Comparison of ENCODE assay signal across 33 cellular contexts in the genomic region with DNA sequence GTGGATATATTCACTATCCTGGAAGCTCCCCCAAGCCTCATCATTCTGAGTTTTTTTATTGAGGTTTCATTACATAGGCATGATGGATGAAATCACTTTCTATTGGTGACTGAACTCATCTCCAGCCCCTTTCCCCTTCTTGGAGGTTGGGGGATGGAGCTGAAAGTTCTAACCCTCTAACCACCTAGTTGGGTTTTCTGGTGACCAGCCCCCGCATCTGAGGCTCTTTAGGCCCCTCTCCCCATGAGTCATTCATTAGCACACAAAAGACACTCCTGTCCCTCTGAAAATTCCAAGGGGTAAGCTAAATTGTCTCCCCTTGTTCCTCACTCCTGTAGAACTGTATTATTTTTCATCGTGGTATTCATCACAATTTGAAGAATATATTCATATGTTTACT. TPM values are rescaled to one million over a fixed set of nuclear protein-coding genes. Genes with fewer than 3 reads are reported as not detected.
"Had no signal": no experiment of that assay in that cellular context is flagged by ENCODE, and none has a peak within 500 bp of the region (broad histone marks: within the 10 kb centered on the region; RNA-seq: fewer than 3 reads in every experiment).

No MANE protein-coding gene starts in this region.

- H3K9me3 ChIP-seq: esophagus muscularis mucosa, heart right ventricle, mucosa of descending colon, right lobe of liver, suprapubic skin had no signal

- H3K4me1 Mint-ChIP-seq: memory B cell; mesothelial cell of epicardium; naive B cell; stimulated activated naive CD8-positive, alpha-beta T cell treated with anti-CD3 and anti-CD28 coated beads, Interleukin-15, amount 100 ng/mL, for 72 hours had no signal

- H2AFZ ChIP-seq: parathyroid adenoma had no signal

- FAIRE-seq: endothelial cell of umbilical vein, keratinocyte, small intestine had no signal

- H3K4me3 ChIP-seq: coronary artery, esophagus muscularis mucosa, heart right ventricle, lung, mucosa of descending colon, right lobe of liver, suprapubic skin had no signal

- ATAC-seq: foreskin keratinocyte; mucosa of descending colon; right lobe of liver; stimulated activated naive CD8-positive, alpha-beta T cell treated with anti-CD3 and anti-CD28 coated beads, Interleukin-15, amount 100 ng/mL, for 72 hours had no signal

- H3K27me3 ChIP-seq: esophagus muscularis mucosa, foreskin keratinocyte, heart right ventricle, right lobe of liver, suprapubic skin had no signal

- DNase-seq: dermis blood vessel endothelial cell; effector memory CD4-positive, alpha-beta T cell; foreskin keratinocyte; glutamatergic neuron; heart right ventricle; hippocampal formation; mucosa of descending colon; naive B cell; right lobe of liver; small intestine; stimulated activated CD4-positive, alpha-beta T cell treated with anti-CD3 and anti-CD28 coated beads, Interleukin-1b, Interleukin-23, amount 100 ng/mL, for 48 hours; stimulated activated CD4-positive, alpha-beta T cell treated with anti-CD3 and anti-CD28 coated beads, Interleukin-4, amount 100 ng/mL, for 1 hour; stimulated activated CD8-positive, alpha-beta memory T cell treated with anti-CD3 and anti-CD28 coated beads, Interleukin-4, amount 100 ng/mL, for 48 hours; stimulated activated naive CD4-positive, alpha-beta T cell; stimulated activated naive CD8-positive, alpha-beta T cell treated with anti-CD3 and anti-CD28 coated beads, Interleukin-15, amount 100 ng/mL, for 72 hours; trophoblast cell had no signal

- H3K27ac ChIP-seq: coronary artery, esophagus muscularis mucosa, foreskin keratinocyte, parathyroid adenoma, right lobe of liver, suprapubic skin had no signal

- H3K4me1 ChIP-seq: esophagus muscularis mucosa, foreskin keratinocyte, heart right ventricle, suprapubic skin had no signal

- H3K4me3 Mint-ChIP-seq: memory B cell; mesothelial cell of epicardium; naive B cell; natural killer cell treated with Interleukin-12 subunit alpha and Interleukin-12 subunit beta and Interleukin-15 and Interleukin-18, amount 100 ng/mL, for 72 hours; neural crest cell; stimulated activated naive CD8-positive, alpha-beta T cell treated with anti-CD3 and anti-CD28 coated beads, Interleukin-15, amount 100 ng/mL, for 72 hours had no signal

- H3K9me3 Mint-ChIP-seq: memory B cell; mesothelial cell of epicardium; naive B cell; natural killer cell treated with Interleukin-12 subunit alpha and Interleukin-12 subunit beta and Interleukin-15 and Interleukin-18, amount 100 ng/mL, for 72 hours; neural crest cell; stimulated activated naive CD8-positive, alpha-beta T cell treated with anti-CD3 and anti-CD28 coated beads, Interleukin-15, amount 100 ng/mL, for 72 hours had no signal

- H3K9ac ChIP-seq: parathyroid adenoma had no signal

- H3K79me2 ChIP-seq: parathyroid adenoma had no signal

- H3K27ac Mint-ChIP-seq: memory B cell; mesothelial cell of epicardium; natural killer cell treated with Interleukin-12 subunit alpha and Interleukin-12 subunit beta and Interleukin-15 and Interleukin-18, amount 100 ng/mL, for 72 hours; progenitor cell of endocrine pancreas had no signal

- H3K27me3 Mint-ChIP-seq: memory B cell; naive B cell; natural killer cell treated with Interleukin-12 subunit alpha and Interleukin-12 subunit beta and Interleukin-15 and Interleukin-18, amount 100 ng/mL, for 72 hours; progenitor cell of endocrine pancreas; stimulated activated naive CD8-positive, alpha-beta T cell treated with anti-CD3 and anti-CD28 coated beads, Interleukin-15, amount 100 ng/mL, for 72 hours had no signal

RNA-seq across cellular contexts. Expression of a gene that starts 33.3 kb away (rescaled TPM):
- total RNA-seq: dermis blood vessel endothelial cell; endothelial cell of umbilical vein; epithelial cell of proximal tubule; esophagus muscularis mucosa; fibroblast of lung; foreskin keratinocyte; heart right ventricle; liver; lung; mesothelial cell of epicardium; mucosa of descending colon; natural killer cell treated with Interleukin-12 subunit alpha and Interleukin-12 subunit beta and Interleukin-15 and Interleukin-18, amount 100 ng/mL, for 72 hours; neural crest cell; osteoblast; progenitor cell of endocrine pancreas; right lobe of liver; suprapubic skin; ureter had no signal
- polyA plus RNA-seq: endothelial cell of umbilical vein, fibroblast of lung, foreskin keratinocyte, heart right ventricle, keratinocyte, liver, lung, small intestine had no signal

RNA-seq across cellular contexts. Expression of a gene that starts 51.9 kb away (rescaled TPM):
- total RNA-seq: epithelial cell of proximal tubule; foreskin keratinocyte; natural killer cell treated with Interleukin-12 subunit alpha and Interleukin-12 subunit beta and Interleukin-15 and Interleukin-18, amount 100 ng/mL, for 72 hours had no signal
- polyA plus RNA-seq: foreskin keratinocyte, keratinocyte had no signal
